ENCODE assay signal across 8 cellular contexts in genomic region chr1:2546515-2547209, GRCh38. TPM values are rescaled to one million over a fixed set of nuclear protein-coding genes. Genes with fewer than 3 reads are reported as not detected.
DNase-seq lines count a peak whose midpoint lies in the region; ATAC-seq and TF ChIP-seq lines count a peak whose summit lies in the region.

No MANE protein-coding gene starts in this region.

- H3K27ac ChIP-seq in iPS DF 6.9 (ENCODE audit: low read length) = no peak overlapping the region
- H3K27ac ChIP-seq in gastrocnemius medialis = peak overlapping the region; percentile 86 to 94 (median 88)

- WGBS in iPS DF 6.9 (ENCODE audit: insufficient coverage, insufficient read length) = no CpG with 5 or more reads among the region's 52 CpGs

- peak overlapping the region; percentile 49 for H3K4me3 ChIP-seq in HFF-Myc (replicated peaks; ENCODE audit: low read depth, low read length)
- peak overlapping the region; percentile 57 for H3K4me3 ChIP-seq in NB4 (ENCODE audit: low read depth, low read length)
- H3K4me3 ChIP-seq in astrocyte of the spinal cord (ENCODE audit: low read depth, low read length) = peak overlapping the region; percentile 43
- peak overlapping the region; percentile 66 for H3K4me3 ChIP-seq in iPS DF 6.9 (ENCODE audit: low read length)
- peak overlapping the region; percentile 53 to 63 (median 56) for H3K4me3 ChIP-seq in gastrocnemius medialis

- in situ Hi-C loops in astrocyte of the spinal cord (cut with HindIII; ENCODE audit: low sequenced_read_pairs) (no loop called here), gastrocnemius medialis (cut with MboI; ENCODE audit: low sequenced_read_pairs in 4 of 4) (loop anchor here (10.0 to 25.0 kb wide), 2 partner anchors 132 to 334 kb away; partner anchors contain the start of gene PEX10 (in 4 of the 4))

- H3K4me1 ChIP-seq in iPS DF 6.9 (ENCODE audit: control insufficient read depth, insufficient read depth, low read length) (peaks cover 11% of the 10 kb centered on the region), gastrocnemius medialis (peaks cover 14 to 35% of the 10 kb centered on the region in 2 donors)

- H3K36me3 ChIP-seq in iPS DF 6.9 (ENCODE audit: control insufficient read depth, insufficient read depth, low read length) (no peaks in the 10 kb centered on the region), gastrocnemius medialis (no peaks in the 10 kb centered on the region)

- ATAC-seq in gastrocnemius medialis = peak; percentile 31 to 60

- peak; percentile 94 for DNase-seq in GM03348 (ENCODE audit: low spot score)
- DNase-seq in HFF-Myc (ENCODE audit: extremely low read depth, low read depth) = no peak
- DNase-seq in NB4 (ENCODE audit: low read depth) = peak; percentile 95
- DNase-seq in T1000 (lab: John Stamatoyannopoulos, UW) = peak; percentile 75
- DNase-seq in astrocyte of the spinal cord (ENCODE audit: low read depth, low spot score) = peak; percentile 70
- peak; percentile 88 for DNase-seq in iPS DF 6.9 (ENCODE audit: low read depth, low spot score)
- DNase-seq in gastrocnemius medialis = peak; percentile 58 to 68
- DNase-seq in cortex of kidney (lab: John Stamatoyannopoulos, UW) = no peak

- TF ChIP-seq POLR2A in NB4 (IDR thresholded peaks at IDR 0.05; ENCODE audit: extremely low read depth, insufficient read length) = peak; percentile 55
- peak; percentile 21 to 48 for TF ChIP-seq POLR2A in gastrocnemius medialis (IDR thresholded peaks at IDR 0.05)

- TF ChIP-seq CTCF in HFF-Myc (IDR thresholded peaks at IDR 0.05; ENCODE audit: low read depth, low read length, missing control alignments) (no peak), NB4 (IDR thresholded peaks at IDR 0.05; ENCODE audit: low read depth, low read length) (no peak), astrocyte of the spinal cord (IDR thresholded peaks at IDR 0.05; ENCODE audit: low read depth, low read length) (no peak), gastrocnemius medialis (IDR thresholded peaks at IDR 0.05 in 4 of 5, conservative IDR thresholded peaks at IDR 0.05 in 1 of 5) (peak in 2 of 5 experiments; percentile 11 to 19)

- H3K27me3 ChIP-seq in iPS DF 6.9 (ENCODE audit: control insufficient read depth, insufficient read depth, low read length) (no peaks in the 10 kb centered on the region), gastrocnemius medialis (peaks cover 12 to 29% (median 26%) of the 10 kb centered on the region in 3 donors)

- H3K9me3 ChIP-seq in iPS DF 6.9 (ENCODE audit: control insufficient read depth, insufficient read depth, low read length) (no peaks in the 10 kb centered on the region), gastrocnemius medialis (no peaks in the 10 kb centered on the region)

- intact Hi-C loops in gastrocnemius medialis (cut with DNase I; ENCODE audit: low total_unique reads) = loop anchor here (2.0 to 10.0 kb wide), 3 partner anchors 18 to 349 kb away; no protein-coding TSS in a partner anchor

RNA-seq across cellular contexts. Expression of gene TNFRSF14, which starts 9.5 kb away (rescaled TPM):
- total RNA-seq in gastrocnemius medialis = 10 to 100 TPM in 1 of 4 donors, 1 to 10 TPM in 3; 3.4 to 11.5 (median 5.0) TPM

RNA-seq across cellular contexts. Expression of gene HES5, which starts 16.6 kb away (rescaled TPM):
- under 1 TPM in 1 of 4 donors, not detected in 3; 0.49 TPM for total RNA-seq in gastrocnemius medialis

RNA-seq across cellular contexts. Expression of gene PANK4, which starts 20.3 kb away (rescaled TPM):
- total RNA-seq in gastrocnemius medialis = 10 to 100 TPM; 27.5 to 54.2 (median 38.5) TPM

RNA-seq across cellular contexts. Expression of gene PRXL2B, which starts 39.9 kb away (rescaled TPM):
- 1 to 10 TPM in 2 of 4 donors, under 1 TPM in 2; 0.52 to 2.7 (median 1.1) TPM for total RNA-seq in gastrocnemius medialis

Comparison
In these comparisons a context has a peak if more than half of its experiments do, and no peak if none do; other contexts are left out.
1. DNase-seq: peak in GM03348 (single experiment), NB4 (single experiment), T1000 (single experiment), astrocyte of the spinal cord (single experiment), iPS DF 6.9 (single experiment) and gastrocnemius medialis (2 of 2); none in HFF-Myc (single experiment) and cortex of kidney (single experiment).
2. Peak in every context shown above with its lines, with median percentiles within 50 percentile points of each other: H3K4me3 ChIP-seq.